ENCODE assay signal across 9 cellular contexts in the genomic region with DNA sequence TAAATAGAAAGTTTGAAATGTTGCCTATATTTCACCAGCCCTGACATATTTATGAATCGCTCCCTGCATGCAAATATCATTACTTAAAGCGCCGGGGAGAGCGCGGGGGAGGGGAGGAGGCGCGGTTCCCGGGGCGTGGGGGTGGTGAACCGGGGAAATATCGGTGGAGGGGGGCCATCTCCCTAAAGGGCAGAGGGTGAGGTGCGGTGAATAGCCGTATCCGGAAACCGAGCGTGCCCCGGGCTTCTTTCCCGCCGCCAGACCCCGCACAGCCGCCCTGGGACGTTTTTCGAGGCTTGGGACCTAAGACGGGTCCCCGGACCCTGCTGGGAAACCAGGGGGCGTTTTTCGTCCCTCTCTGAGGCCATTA. TPM values are rescaled to one million over a fixed set of nuclear protein-coding genes. Genes with fewer than 3 reads are reported as not detected.
DNase-seq lines count a peak whose midpoint lies in the region; ATAC-seq and TF ChIP-seq lines count a peak whose summit lies in the region.
"Had no signal": no experiment of that assay in that cellular context is flagged by ENCODE, and none has a peak within 500 bp of the region (broad histone marks: within the 10 kb centered on the region; RNA-seq: fewer than 3 reads in every experiment).

No MANE protein-coding gene starts in this region.

- H3K4me1 ChIP-seq in GM23338 (ENCODE audit: insufficient read depth) (peaks cover 58% of the 10 kb centered on the region), right atrium auricular region (peaks cover 0 to 36% of the 10 kb centered on the region in 2 donors), skeletal muscle satellite cell (ENCODE audit: control insufficient read depth, insufficient read depth, low read length) (peaks cover 7% of the 10 kb centered on the region)

- H3K27me3 Mint-ChIP-seq in GM23338 (ENCODE audit: insufficient read depth, low read depth, poor library complexity) = peaks cover 93% of the 10 kb centered on the region

- peaks cover 21% of the 10 kb centered on the region for H4K20me1 ChIP-seq in GM23338 (replicated peaks; ENCODE audit: insufficient read depth)

- no peaks in the 10 kb centered on the region for H3K9me2 ChIP-seq in GM23338 (ENCODE audit: insufficient read depth)

- H2AFZ ChIP-seq in GM23338 = no peak overlapping the region; the same call in 1 of the 2 replicates

- no peak overlapping the region for H3K27ac Mint-ChIP-seq in GM23338

- no peaks in the 10 kb centered on the region; the same call in 2 of the 3 replicates for H3K36me3 Mint-ChIP-seq in GM23338 (ENCODE audit: low read depth)

- H3K4me1 Mint-ChIP-seq in GM23338 = peaks cover 41% of the 10 kb centered on the region

- TF ChIP-seq CTCF in GM23338 (conservative IDR thresholded peaks at IDR 0.05; ENCODE audit: low read depth in 2 of 2) (no peak), VCaP (conservative IDR thresholded peaks at IDR 0.05) (no peak), right atrium auricular region (IDR thresholded peaks at IDR 0.05) (no peak)

- H3K27ac ChIP-seq in GM23338 (ENCODE audit: low read depth) (no peak overlapping the region), VCaP (peak overlapping the region; percentile 96), right atrium auricular region (peak overlapping the region; percentile 88 to 95)

- no peaks in the 10 kb centered on the region for H3K79me2 ChIP-seq in GM23338 (replicated peaks; ENCODE audit: insufficient read depth)

- H3K4me2 ChIP-seq in GM23338 (peak overlapping the region; percentile 85), skeletal muscle satellite cell (ENCODE audit: low read length) (peak overlapping the region; percentile 87)

- H3F3A ChIP-seq in GM23338 (replicated peaks; ENCODE audit: low read depth) = peaks cover 18% of the 10 kb centered on the region

- H3K9me3 Mint-ChIP-seq in GM23338 = peaks cover 3% of the 10 kb centered on the region; the same call in 2 of the 3 replicates

- H3K36me3 ChIP-seq in GM23338 (ENCODE audit: insufficient read depth) (no peaks in the 10 kb centered on the region), right atrium auricular region (no peaks in the 10 kb centered on the region), skeletal muscle satellite cell (ENCODE audit: insufficient read depth, low read length) (no peaks in the 10 kb centered on the region)

- H3K4me3 Mint-ChIP-seq in GM23338 = peak overlapping the region; percentile 77

- no peak for ATAC-seq in GM23338

- peak overlapping the region; percentile 79 for H3K9ac ChIP-seq in skeletal muscle satellite cell (ENCODE audit: low read depth, low read length)

- peaks cover 99% of the 10 kb centered on the region for H3K27me3 ChIP-seq in GM23338 (ENCODE audit: insufficient read depth)
- no peaks in the 10 kb centered on the region for H3K27me3 ChIP-seq in right atrium auricular region
- peaks cover 82% of the 10 kb centered on the region for H3K27me3 ChIP-seq in skeletal muscle satellite cell (ENCODE audit: control insufficient read depth, insufficient read depth, low read length)

- no peaks in the 10 kb centered on the region for H3K9me3 ChIP-seq in right atrium auricular region
- H3K9me3 ChIP-seq in skeletal muscle satellite cell (replicated peaks; ENCODE audit: low read length) = no peaks in the 10 kb centered on the region

- H3K4me3 ChIP-seq in GM23338 (peak overlapping the region; percentile 87), right atrium auricular region (peak overlapping the region; percentile 76 to 92), skeletal muscle satellite cell (ENCODE audit: low read length) (peak overlapping the region; percentile 74)

- DNase-seq in GM23338 (ENCODE audit: low spot score) (no peak), right atrium auricular region (ENCODE audit: low spot score) (no peak), iPS-NIHi7 (ENCODE audit: extremely low spot score) (no peak), DMS153 treated with DMSO at 0.1 percent for 48 hours (lab: John Stamatoyannopoulos, UW; ENCODE audit: unreplicated experiment) (no peak), globus pallidus (ENCODE audit: low spot score) (no peak), SK-N-DZ (ENCODE audit: low spot score) (no peak)

TF ChIP-seq in GM23338, 12 proteins besides CTCF, POLR2A, EP300 and RAD21:
- TF ChIP-seq CREB1 (CRISPR knock-in tag; IDR thresholded peaks at IDR 0.05; ENCODE audit: low read depth) (no peak), EZH2phosphoT487 (IDR thresholded peaks at IDR 0.05; ENCODE audit: unreplicated experiment) (no peak), EZH2 (IDR thresholded peaks at IDR 0.05; ENCODE audit: low read depth, unreplicated experiment) (peak; percentile 64), JUNB (IDR thresholded peaks at IDR 0.05; ENCODE audit: unreplicated experiment) (no peak)

RNA-seq across cellular contexts. Expression of a gene that starts 6.9 kb away (rescaled TPM):
- total RNA-seq in GM23338 (2014; rRNA removed; shearing (Covaris generic)) = 0.04 TPM in 1 of 2 replicates, not detected in the other
- polyA plus RNA-seq in GM23338 (2016; fragmentation: Nextera tagmentation; extraction: Ambion mirVana) = 0.21 and 0.24 TPM in 2 replicates
- 1 to 10 TPM; 8.9 to 9.8 TPM for total RNA-seq in right atrium auricular region
- 11.7 and 25.8 TPM in 2 replicates for total RNA-seq in skeletal muscle satellite cell (2012; rRNA removed)
- polyA plus RNA-seq in SK-N-DZ (2014; cell fraction: cytosol; rRNA removed) = 8.0 and 12.9 TPM in 2 replicates
- 11.3 and 15.4 TPM in 2 replicates for polyA plus RNA-seq in SK-N-DZ (2014; cell fraction: nucleus; rRNA removed)

RNA-seq across cellular contexts. Expression of a gene that starts 22.9 kb away (rescaled TPM):
- total RNA-seq in GM23338 (2014; rRNA removed; shearing (Covaris generic)) = 0.90 TPM in 1 of 2 replicates, not detected in the other
- polyA plus RNA-seq in GM23338 (2016; fragmentation: Nextera tagmentation; extraction: Ambion mirVana) = 1.6 and 1.8 TPM in 2 replicates
- total RNA-seq in right atrium auricular region = 10 to 100 TPM in 1 of 2 donors, 1 to 10 TPM in 1; 6.1 to 19.1 TPM
- 2.2 and 3.8 TPM in 2 replicates for total RNA-seq in skeletal muscle satellite cell (2012; rRNA removed)
- 0.14 TPM in 1 of 2 replicates, not detected in the other for polyA plus RNA-seq in SK-N-DZ (2014; cell fraction: cytosol; rRNA removed)
- polyA plus RNA-seq in SK-N-DZ (2014; cell fraction: nucleus; rRNA removed) = not detected in 2 replicates
- total RNA-seq: T-helper 2 cell treated with Interferon-gamma antibody and Interleukin-4, amounts not matched to agents 100 ng/mL and 5 ng/mL, for 36 hours had no signal
